ENCODE assay signal across 19 cellular contexts in genomic region chr14:61315288-61315687, GRCh38. TPM values are rescaled to one million over a fixed set of nuclear protein-coding genes. Genes with fewer than 3 reads are reported as not detected.
DNase-seq lines count a peak whose midpoint lies in the region; ATAC-seq and TF ChIP-seq lines count a peak whose summit lies in the region.
"Had no signal": no experiment of that assay in that cellular context is flagged by ENCODE, and none has a peak within 500 bp of the region (broad histone marks: within the 10 kb centered on the region; RNA-seq: fewer than 3 reads in every experiment).

No MANE protein-coding gene starts in this region.

- H3K9me3 Mint-ChIP-seq in activated CD8-positive, alpha-beta T cell treated with anti-CD3 and anti-CD28 coated beads, Interleukin-2, amount 10 ng/mL, durations not matched to agents 7 days and 5 days (ENCODE audit: insufficient read depth): peaks cover 33% of the 10 kb centered on the region
- peaks cover 30% of the 10 kb centered on the region for H3K9me3 Mint-ChIP-seq in activated CD8-positive, alpha-beta T cell treated with anti-CD3 and anti-CD28 coated beads for 36 hours

- H3K4me3 Mint-ChIP-seq in activated CD8-positive, alpha-beta T cell treated with anti-CD3 and anti-CD28 coated beads, Interleukin-2, amount 10 ng/mL, durations not matched to agents 7 days and 5 days: no peak overlapping the region
- H3K4me3 Mint-ChIP-seq in activated CD8-positive, alpha-beta T cell treated with anti-CD3 and anti-CD28 coated beads for 36 hours: no peak overlapping the region
- H3K4me3 Mint-ChIP-seq: CD8-positive, alpha-beta memory T cell; GM23338; T-helper 2 cell treated with Interferon-gamma antibody and Interleukin-4, amounts not matched to agents 5 μg/mL and 100 μg/mL, for 36 hours had no signal

- H3K36me3 Mint-ChIP-seq in activated CD8-positive, alpha-beta T cell treated with anti-CD3 and anti-CD28 coated beads, Interleukin-2, amount 10 ng/mL, durations not matched to agents 7 days and 5 days (ENCODE audit: low read depth): peaks cover 29% of the 10 kb centered on the region
- H3K36me3 Mint-ChIP-seq in activated CD8-positive, alpha-beta T cell treated with anti-CD3 and anti-CD28 coated beads for 36 hours (ENCODE audit: low read depth): peaks cover 21% of the 10 kb centered on the region

- no peak overlapping the region for H3K27ac Mint-ChIP-seq in activated CD8-positive, alpha-beta T cell treated with anti-CD3 and anti-CD28 coated beads, Interleukin-2, amount 10 ng/mL, durations not matched to agents 7 days and 5 days
- no peak overlapping the region for H3K27ac Mint-ChIP-seq in activated CD8-positive, alpha-beta T cell treated with anti-CD3 and anti-CD28 coated beads for 36 hours
- H3K27ac Mint-ChIP-seq: GM23338; T-helper 2 cell treated with Interferon-gamma antibody and Interleukin-4, amounts not matched to agents 5 μg/mL and 100 μg/mL, for 36 hours had no signal

- POLR2A ChIA-PET in activated CD8-positive, alpha-beta T cell treated with anti-CD3 and anti-CD28 coated beads, Interleukin-2, amount 10 ng/mL, durations not matched to agents 7 days and 5 days (lab: Charles Lee): interaction anchor here (0.6 kb wide), 1 partner anchor 10 kb away, joined by 3 read pairs; no protein-coding TSS in a partner anchor
- POLR2A ChIA-PET in activated CD8-positive, alpha-beta T cell treated with anti-CD3 and anti-CD28 coated beads for 36 hours (lab: Charles Lee): no interaction called here

- CTCF ChIA-PET in activated CD8-positive, alpha-beta T cell treated with anti-CD3 and anti-CD28 coated beads, Interleukin-2, amount 10 ng/mL, durations not matched to agents 7 days and 5 days (lab: Charles Lee): interaction anchor here (1.6 kb wide), 1 partner anchor 30 kb away, joined by 4 read pairs; no protein-coding TSS in a partner anchor
- CTCF ChIA-PET in activated CD8-positive, alpha-beta T cell treated with anti-CD3 and anti-CD28 coated beads for 36 hours (lab: Charles Lee): interaction anchor here (0.5 to 0.7 kb wide), 2 partner anchors 17 to 54 kb away, joined by 3 read pairs; no protein-coding TSS in a partner anchor

- no peaks in the 10 kb centered on the region for H3K27me3 Mint-ChIP-seq in activated CD8-positive, alpha-beta T cell treated with anti-CD3 and anti-CD28 coated beads, Interleukin-2, amount 10 ng/mL, durations not matched to agents 7 days and 5 days (ENCODE audit: low read depth)
- H3K27me3 Mint-ChIP-seq in activated CD8-positive, alpha-beta T cell treated with anti-CD3 and anti-CD28 coated beads for 36 hours: no peaks in the 10 kb centered on the region
- H3K27me3 Mint-ChIP-seq: CD8-positive, alpha-beta memory T cell had no signal

- intact Hi-C loops in activated CD8-positive, alpha-beta T cell treated with anti-CD3 and anti-CD28 coated beads for 36 hours (cut with micrococcal nuclease): no loop called here

- H3K4me1 Mint-ChIP-seq in activated CD8-positive, alpha-beta T cell treated with anti-CD3 and anti-CD28 coated beads, Interleukin-2, amount 10 ng/mL, durations not matched to agents 7 days and 5 days (ENCODE audit: low read depth): no peaks in the 10 kb centered on the region
- peaks cover 5% of the 10 kb centered on the region for H3K4me1 Mint-ChIP-seq in activated CD8-positive, alpha-beta T cell treated with anti-CD3 and anti-CD28 coated beads for 36 hours (ENCODE audit: low read depth)
- H3K4me1 Mint-ChIP-seq: GM23338 had no signal

- no peak for ATAC-seq in activated CD8-positive, alpha-beta T cell treated with anti-CD3 and anti-CD28 coated beads, Interleukin-2, amount 10 ng/mL, durations not matched to agents 7 days and 5 days
- ATAC-seq in activated CD8-positive, alpha-beta T cell treated with anti-CD3 and anti-CD28 coated beads for 36 hours: no peak
- ATAC-seq in GM18907 (IDR thresholded peaks at IDR 0.05; ENCODE audit: unreplicated experiment): no peak
- no peak for ATAC-seq in activated CD4-positive, CD25-positive, alpha-beta regulatory T cell treated with anti-CD3 and anti-CD28 coated beads, Interleukin-2, amount 50 U/mL, for 24 hours
- ATAC-seq: GM12878, GM23338 had no signal

- peak; percentile 16 for DNase-seq in DMS79 treated with DMSO at 0.1 percent for 48 hours (lab: John Stamatoyannopoulos, UW)
- DNase-seq in DMS79 (lab: John Stamatoyannopoulos, UW): no peak
- peak; percentile 13 for DNase-seq in activated CD8-positive, alpha-beta T cell treated with anti-CD3 and anti-CD28 coated beads, Interleukin-2, amount 10 ng/mL, durations not matched to agents 7 days and 5 days
- no peak for DNase-seq in activated CD8-positive, alpha-beta T cell treated with anti-CD3 and anti-CD28 coated beads for 36 hours
- peak; percentile 46 for DNase-seq in NCI-H2171 treated with DMSO at 0.1 percent for 48 hours (lab: John Stamatoyannopoulos, UW)
- DNase-seq in EL: no peak
- DNase-seq: 8988T; CD8-positive, alpha-beta memory T cell; Kasumi-1; NCI-H187; NCI-H2227 treated with DMSO at 0.1 percent for 48 hours; NCI-H526; NK-92 treated with Interleukin-12 subunit alpha and Interleukin-12 subunit beta, amount 100 ng/mL, for 24 hours; SHP77 treated with DMSO at 0.1 percent for 48 hours had no signal

- no peak for TF ChIP-seq CTCF in activated CD8-positive, alpha-beta T cell treated with anti-CD3 and anti-CD28 coated beads for 36 hours (IDR thresholded peaks at IDR 0.05)

RNA-seq across cellular contexts. Expression of gene PRKCH, which starts 6.1 kb away (rescaled TPM):
- 100 to 1,000 TPM; 318 to 343 TPM for total RNA-seq in activated CD8-positive, alpha-beta T cell treated with anti-CD3 and anti-CD28 coated beads, Interleukin-2, amount 10 ng/mL, durations not matched to agents 7 days and 5 days
- 100 to 1,000 TPM; 193 to 194 TPM for total RNA-seq in activated CD8-positive, alpha-beta T cell treated with anti-CD3 and anti-CD28 coated beads for 36 hours

RNA-seq across cellular contexts. Expression of gene TMEM30B, which starts 34.1 kb away (rescaled TPM):
- under 1 TPM; 0.52 to 0.66 TPM for total RNA-seq in activated CD8-positive, alpha-beta T cell treated with anti-CD3 and anti-CD28 coated beads, Interleukin-2, amount 10 ng/mL, durations not matched to agents 7 days and 5 days
- total RNA-seq in activated CD8-positive, alpha-beta T cell treated with anti-CD3 and anti-CD28 coated beads for 36 hours: 1 to 10 TPM; 1.7 to 1.8 TPM

Comparison
In these comparisons a context has a peak if more than half of its experiments do, and no peak if none do; other contexts are left out.
1. DNase-seq: peak in DMS79 treated with DMSO at 0.1 percent for 48 hours (single experiment), activated CD8-positive, alpha-beta T cell treated with anti-CD3 and anti-CD28 coated beads, Interleukin-2, amount 10 ng/mL, durations not matched to agents 7 days and 5 days (single experiment) and NCI-H2171 treated with DMSO at 0.1 percent for 48 hours (single experiment); none in DMS79 (single experiment), activated CD8-positive, alpha-beta T cell treated with anti-CD3 and anti-CD28 coated beads for 36 hours (single experiment) and EL (single experiment).